In the genomic region with DNA sequence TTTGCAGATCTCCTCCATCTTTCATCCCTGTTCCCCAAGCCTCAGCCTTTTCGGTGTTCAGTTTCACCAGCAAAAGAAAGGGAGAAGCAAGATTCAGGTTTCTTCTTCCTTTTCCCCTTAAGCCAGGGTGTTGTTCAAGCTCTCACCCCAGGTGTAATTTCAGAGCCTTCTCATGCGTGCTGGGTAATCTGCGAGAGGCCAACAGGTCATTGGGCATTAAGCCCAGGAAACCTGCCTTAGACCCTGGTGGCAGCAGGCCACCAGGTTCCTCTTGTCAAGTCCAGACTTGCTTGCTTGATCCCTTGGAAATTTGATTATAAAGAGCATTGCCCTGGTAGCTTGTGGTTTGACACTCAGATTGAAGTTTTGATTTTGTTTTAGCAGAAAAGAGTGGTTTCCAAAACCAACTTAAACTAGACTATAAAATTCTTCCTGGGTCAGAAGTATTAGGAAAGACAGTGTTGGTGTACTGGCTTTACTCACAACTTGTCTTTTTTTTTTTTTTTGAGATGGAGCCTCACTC, we compare ENCODE assay signal across 10 cellular contexts. TPM values are rescaled to one million over a fixed set of nuclear protein-coding genes. Genes with fewer than 3 reads are reported as not detected.
DNase-seq lines count a peak whose midpoint lies in the region; ATAC-seq, FAIRE-seq and TF ChIP-seq lines count a peak whose summit lies in the region.
"Had no signal": no experiment of that assay in that cellular context is flagged by ENCODE, and none has a peak within 500 bp of the region (broad histone marks: within the 10 kb centered on the region; RNA-seq: fewer than 3 reads in every experiment).

No MANE protein-coding gene starts in this region.

- POLR2A ChIA-PET in A549 (lab: Yijun Ruan, JAX) = interaction anchor here (1.0 to 1.2 kb wide), 2 partner anchors 36 to 37 kb away, joined by 3 to 4 read pairs; partner anchors contain the start of gene PRDX1
- POLR2A ChIA-PET in activated CD8-positive, alpha-beta T cell treated with anti-CD3 and anti-CD28 coated beads, Interleukin-2, amount 10 ng/mL, durations not matched to agents 7 days and 5 days (lab: Charles Lee) = interaction anchor here (1.2 to 1.5 kb wide), 2 partner anchors 11 to 36 kb away, joined by 4 read pairs; partner anchors contain the start of gene PRDX1

- no peak for FAIRE-seq in A549 (lab: Jason Lieb, UNC)

- peaks cover 29% of the 10 kb centered on the region for H3K36me3 Mint-ChIP-seq in activated CD8-positive, alpha-beta T cell treated with anti-CD3 and anti-CD28 coated beads, Interleukin-2, amount 10 ng/mL, durations not matched to agents 7 days and 5 days (ENCODE audit: low read depth)

- H3K27ac Mint-ChIP-seq in activated CD8-positive, alpha-beta T cell treated with anti-CD3 and anti-CD28 coated beads, Interleukin-2, amount 10 ng/mL, durations not matched to agents 7 days and 5 days = peak overlapping the region; percentile 54

- no peak for TF ChIP-seq CTCF in A549 (IDR thresholded peaks at IDR 0.05)

- H3K9me3 Mint-ChIP-seq in activated CD8-positive, alpha-beta T cell treated with anti-CD3 and anti-CD28 coated beads, Interleukin-2, amount 10 ng/mL, durations not matched to agents 7 days and 5 days (ENCODE audit: insufficient read depth) = no peaks in the 10 kb centered on the region

- H3K4me3 Mint-ChIP-seq in activated CD8-positive, alpha-beta T cell treated with anti-CD3 and anti-CD28 coated beads, Interleukin-2, amount 10 ng/mL, durations not matched to agents 7 days and 5 days = no peak overlapping the region

- peaks cover 21% of the 10 kb centered on the region for H3K4me1 ChIP-seq in A549

- H3K4me3 ChIP-seq in A549 = no peak overlapping the region
- H3K4me3 ChIP-seq: ovary had no signal

- in situ Hi-C loops in G401 (cut with HindIII; ENCODE audit: low sequenced_read_pairs) = no loop called here

- TF ChIP-seq RAD21 in A549 (conservative IDR thresholded peaks at IDR 0.05 in 1 of 2, IDR thresholded peaks at IDR 0.05 in 1 of 2) = no peak

- no peaks in the 10 kb centered on the region for H3K9me3 ChIP-seq in A549
- H3K9me3 ChIP-seq: ovary had no signal

- no peak for TF ChIP-seq EP300 in A549 (IDR thresholded peaks at IDR 0.05)

- TF ChIP-seq POLR2A in A549 (IDR thresholded peaks at IDR 0.05; ENCODE audit: low read length) = no peak

- no peaks in the 10 kb centered on the region for H3K27me3 Mint-ChIP-seq in activated CD8-positive, alpha-beta T cell treated with anti-CD3 and anti-CD28 coated beads, Interleukin-2, amount 10 ng/mL, durations not matched to agents 7 days and 5 days (ENCODE audit: low read depth)

- 81% methylated on average over 3 of the region's 3 CpGs for WGBS in A549 (ENCODE audit: missing lambda C conversion rate)

- CTCF ChIA-PET in A549 (lab: Yijun Ruan, JAX) = interaction anchor here (0.7 to 2.2 kb wide), 5 partner anchors 9 to 86 kb away, joined by 3 to 18 read pairs (median 3); no protein-coding TSS in a partner anchor
- CTCF ChIA-PET in activated CD8-positive, alpha-beta T cell treated with anti-CD3 and anti-CD28 coated beads, Interleukin-2, amount 10 ng/mL, durations not matched to agents 7 days and 5 days (lab: Charles Lee) = interaction anchor here (0.8 to 3.1 kb wide), 8 partner anchors 12 to 66 kb away, joined by 3 to 16 read pairs (median 5); partner anchors contain the start of genes PRDX1 and TESK2

- H3K4me1 Mint-ChIP-seq in activated CD8-positive, alpha-beta T cell treated with anti-CD3 and anti-CD28 coated beads, Interleukin-2, amount 10 ng/mL, durations not matched to agents 7 days and 5 days (ENCODE audit: low read depth) = peaks cover 19% of the 10 kb centered on the region

- H3K27ac ChIP-seq in A549 = peak overlapping the region; percentile 17 to 42; a peak in 1 of 6 replicates
- H3K27ac ChIP-seq: ovary had no signal

- H3K4me2 ChIP-seq in A549 = peak overlapping the region; percentile 14; the same call in 1 of the 3 replicates

- ATAC-seq in A549 = no peak
- ATAC-seq in activated CD8-positive, alpha-beta T cell treated with anti-CD3 and anti-CD28 coated beads, Interleukin-2, amount 10 ng/mL, durations not matched to agents 7 days and 5 days = no peak
- no peak for ATAC-seq in HG02623 (IDR thresholded peaks at IDR 0.05; ENCODE audit: unreplicated experiment)
- no peak for ATAC-seq in GM19023 (IDR thresholded peaks at IDR 0.05; ENCODE audit: unreplicated experiment)

- DNase-seq in A549 (ENCODE audit: low read depth in 1 of 2, low spot score in 1 of 2) (no peak), G401 (ENCODE audit: low spot score) (peak; percentile 31), left kidney (ENCODE audit: low read depth, low spot score) (peak; percentile 41)
- no peak for DNase-seq in activated CD8-positive, alpha-beta T cell treated with anti-CD3 and anti-CD28 coated beads, Interleukin-2, amount 10 ng/mL, durations not matched to agents 7 days and 5 days
- DNase-seq in stimulated activated CD4-positive, alpha-beta T cell treated with anti-CD3 and anti-CD28 coated beads, Interleukin-12 subunit alpha, Interleukin-12 subunit beta, amount 100 ng/mL, for 4 hours = no peak
- DNase-seq in effector CD4-positive, alpha-beta T cell = no peak
- DNase-seq: NCI-H524, ovary had no signal

TF ChIP-seq in A549, 52 proteins besides CTCF, POLR2A, EP300 and RAD21 (continues in another document):
- no peak for TF ChIP-seq MYC (IDR thresholded peaks at IDR 0.05; ENCODE audit: borderline replicate concordance, low read length)
- TF ChIP-seq, protein P1, sequence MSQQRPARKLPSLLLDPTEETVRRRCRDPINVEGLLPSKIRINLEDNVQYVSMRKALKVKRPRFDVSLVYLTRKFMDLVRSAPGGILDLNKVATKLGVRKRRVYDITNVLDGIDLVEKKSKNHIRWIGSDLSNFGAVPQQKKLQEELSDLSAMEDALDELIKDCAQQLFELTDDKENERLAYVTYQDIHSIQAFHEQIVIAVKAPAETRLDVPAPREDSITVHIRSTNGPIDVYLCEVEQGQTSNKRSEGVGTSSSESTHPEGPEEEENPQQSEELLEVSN (IDR thresholded peaks at IDR 0.05; ENCODE audit: borderline replicate concordance, low read depth) = no peak
- no peak for TF ChIP-seq ZC3H11A (IDR thresholded peaks at IDR 0.05)
- TF ChIP-seq JUN (IDR thresholded peaks at IDR 0.05) = no peak

RNA-seq across cellular contexts. Expression of gene AKR1A1, which starts 6.9 kb away (rescaled TPM):
- polyA plus RNA-seq in A549 (2011; rRNA removed) = 110 and 139 TPM in 2 replicates
- polyA plus RNA-seq in A549 (2012; cell fraction: cytosol; rRNA removed) = 116 and 122 TPM in 2 replicates
- 105 and 119 TPM in 2 replicates for polyA plus RNA-seq in A549 (2012; cell fraction: nucleus; rRNA removed)
- 77.3 to 92.8 TPM (median 89.0 TPM) in 3 replicates for polyA plus RNA-seq in A549 (2017; fragmentation: RNase III; extraction: RNeasy Plus Mini Kit Qiagen cat#74134 plus additional on column Dnase treatment)
- polyA minus RNA-seq in A549 (2011; rRNA and poly(A)+ RNA removed) = 110 and 117 TPM in 2 replicates
- 116 TPM in 2 replicates for total RNA-seq in G401 (2014; rRNA removed; shearing (Covaris generic))
- total RNA-seq in activated CD8-positive, alpha-beta T cell treated with anti-CD3 and anti-CD28 coated beads, Interleukin-2, amount 10 ng/mL, durations not matched to agents 7 days and 5 days = 100 to 1,000 TPM; 150 to 152 TPM

RNA-seq across cellular contexts. Expression of gene NASP, which starts 26.4 kb away (rescaled TPM):
- polyA plus RNA-seq in A549 (2011; rRNA removed) = 101 and 139 TPM in 2 replicates
- 129 and 138 TPM in 2 replicates for polyA plus RNA-seq in A549 (2012; cell fraction: cytosol; rRNA removed)
- 108 and 124 TPM in 2 replicates for polyA plus RNA-seq in A549 (2012; cell fraction: nucleus; rRNA removed)
- 262 to 273 TPM (median 272 TPM) in 3 replicates for polyA plus RNA-seq in A549 (2017; fragmentation: RNase III; extraction: RNeasy Plus Mini Kit Qiagen cat#74134 plus additional on column Dnase treatment)
- polyA minus RNA-seq in A549 (2011; rRNA and poly(A)+ RNA removed) = 42.9 and 82.8 TPM in 2 replicates
- total RNA-seq in G401 (2014; rRNA removed; shearing (Covaris generic)) = 191 and 201 TPM in 2 replicates
- total RNA-seq in activated CD8-positive, alpha-beta T cell treated with anti-CD3 and anti-CD28 coated beads, Interleukin-2, amount 10 ng/mL, durations not matched to agents 7 days and 5 days = 100 to 1,000 TPM; 230 to 233 TPM

RNA-seq across cellular contexts. Expression of gene PRDX1, which starts 35.8 kb away (rescaled TPM):
- polyA plus RNA-seq in A549 (2011; rRNA removed) (2,329 and 2,391 TPM in 2 replicates), A549 (2017; fragmentation: RNase III; extraction: RNeasy Plus Mini Kit Qiagen cat#74134 plus additional on column Dnase treatment) (2,513 to 2,709 TPM (median 2,555 TPM) in 3 replicates)
- 1,294 and 1,330 TPM in 2 replicates for polyA plus RNA-seq in A549 (2012; cell fraction: cytosol; rRNA removed)
- 406 and 749 TPM in 2 replicates for polyA plus RNA-seq in A549 (2012; cell fraction: nucleus; rRNA removed)
- polyA minus RNA-seq in A549 (2011; rRNA and poly(A)+ RNA removed) = 487 and 549 TPM in 2 replicates
- 1,347 and 1,417 TPM in 2 replicates for total RNA-seq in G401 (2014; rRNA removed; shearing (Covaris generic))
- total RNA-seq in activated CD8-positive, alpha-beta T cell treated with anti-CD3 and anti-CD28 coated beads, Interleukin-2, amount 10 ng/mL, durations not matched to agents 7 days and 5 days = 100 to 1,000 TPM; 250 to 251 TPM

RNA-seq across cellular contexts. Expression of gene MMACHC, which starts 57.4 kb away (rescaled TPM):
- 2.3 and 2.7 TPM in 2 replicates for polyA plus RNA-seq in A549 (2011; rRNA removed)
- polyA plus RNA-seq in A549 (2012; cell fraction: cytosol; rRNA removed) = 1.3 and 1.4 TPM in 2 replicates
- polyA plus RNA-seq in A549 (2012; cell fraction: nucleus; rRNA removed) = 1.5 and 1.7 TPM in 2 replicates
- polyA plus RNA-seq in A549 (2017; fragmentation: RNase III; extraction: RNeasy Plus Mini Kit Qiagen cat#74134 plus additional on column Dnase treatment) = 3.0 to 4.0 TPM (median 3.6 TPM) in 3 replicates
- 10.8 and 15.0 TPM in 2 replicates for polyA minus RNA-seq in A549 (2011; rRNA and poly(A)+ RNA removed)
- 4.7 and 6.4 TPM in 2 replicates for total RNA-seq in G401 (2014; rRNA removed; shearing (Covaris generic))
- 1 to 10 TPM; 6.7 to 8.7 TPM for total RNA-seq in activated CD8-positive, alpha-beta T cell treated with anti-CD3 and anti-CD28 coated beads, Interleukin-2, amount 10 ng/mL, durations not matched to agents 7 days and 5 days

RNA-seq across cellular contexts. Expression of gene CCDC163, which starts 57.6 kb away (rescaled TPM):
- polyA plus RNA-seq in A549 (2011; rRNA removed) (4.0 and 5.3 TPM in 2 replicates), A549 (2017; fragmentation: RNase III; extraction: RNeasy Plus Mini Kit Qiagen cat#74134 plus additional on column Dnase treatment) (1.8 to 2.6 TPM (median 2.4 TPM) in 3 replicates)
- polyA plus RNA-seq in A549 (2012; cell fraction: cytosol; rRNA removed) = 1.8 and 2.0 TPM in 2 replicates
- 3.0 and 4.2 TPM in 2 replicates for polyA plus RNA-seq in A549 (2012; cell fraction: nucleus; rRNA removed)
- 2.9 and 3.4 TPM in 2 replicates for polyA minus RNA-seq in A549 (2011; rRNA and poly(A)+ RNA removed)
- total RNA-seq in G401 (2014; rRNA removed; shearing (Covaris generic)) = 2.5 TPM in 2 replicates
- 1 to 10 TPM; 7.9 to 9.4 TPM for total RNA-seq in activated CD8-positive, alpha-beta T cell treated with anti-CD3 and anti-CD28 coated beads, Interleukin-2, amount 10 ng/mL, durations not matched to agents 7 days and 5 days

Comparison
In these comparisons a context has a peak if more than half of its experiments do, and no peak if none do; other contexts are left out.
1. DNase-seq: peak in G401 (single experiment) and left kidney (single experiment); none in A549 (0 of 2), activated CD8-positive, alpha-beta T cell treated with anti-CD3 and anti-CD28 coated beads, Interleukin-2, amount 10 ng/mL, durations not matched to agents 7 days and 5 days (single experiment), stimulated activated CD4-positive, alpha-beta T cell treated with anti-CD3 and anti-CD28 coated beads, Interleukin-12 subunit alpha, Interleukin-12 subunit beta, amount 100 ng/mL, for 4 hours (single experiment) and effector CD4-positive, alpha-beta T cell (single experiment).